In genomic region chr16:1958143-1958491, GRCh38 we compare ENCODE assay signal across 13 cellular contexts. TPM values are rescaled to one million over a fixed set of nuclear protein-coding genes. Genes with fewer than 3 reads are reported as not detected.
"Had no signal": no experiment of that assay in that cellular context is flagged by ENCODE, and none has a peak within 500 bp of the region (broad histone marks: within the 10 kb centered on the region; RNA-seq: fewer than 3 reads in every experiment).

No MANE protein-coding gene starts in this region.

RNA-seq across cellular contexts. Expression of gene RPL3L, which starts 3.6 kb away (rescaled TPM):
- total RNA-seq: activated CD4-positive, alpha-beta memory T cell treated with anti-CD3 and anti-CD28 coated beads, Interleukin-2, amount 10 ng/mL, durations not matched to agents 7 days and 5 days; activated CD4-positive, alpha-beta T cell treated with anti-CD3 and anti-CD28 coated beads for 36 hours; activated CD4-positive, alpha-beta T cell treated with anti-CD3 and anti-CD28 coated beads, Interleukin-2, amount 10 ng/mL, durations not matched to agents 7 days and 5 days; activated naive CD8-positive, alpha-beta T cell treated with anti-CD3 and anti-CD28 coated beads, Interleukin-2, amount 10 ng/mL, durations not matched to agents 7 days and 5 days; ascending aorta; cardiac muscle cell; T-cell; T-helper 1 cell treated with Interleukin-12 subunit alpha and Interleukin-12 subunit beta and Interleukin-4 antibody, amounts not matched to agents 30 ng/mL and 1 ng/mL, for 36 hours; T-helper 17 cell; T-helper 2 cell treated with Interferon-gamma antibody and Interleukin-4, amounts not matched to agents 100 ng/mL and 5 ng/mL, for 36 hours had no signal

RNA-seq across cellular contexts. Expression of gene RNF151, which starts 8.5 kb away (rescaled TPM):
- total RNA-seq: activated CD4-positive, alpha-beta memory T cell treated with anti-CD3 and anti-CD28 coated beads, Interleukin-2, amount 10 ng/mL, durations not matched to agents 7 days and 5 days; activated CD4-positive, alpha-beta T cell treated with anti-CD3 and anti-CD28 coated beads for 36 hours; activated CD4-positive, alpha-beta T cell treated with anti-CD3 and anti-CD28 coated beads, Interleukin-2, amount 10 ng/mL, durations not matched to agents 7 days and 5 days; activated CD8-positive, alpha-beta memory T cell treated with anti-CD3 and anti-CD28 coated beads, Interleukin-2, amount 10 ng/mL, durations not matched to agents 7 days and 5 days; activated CD8-positive, alpha-beta T cell treated with anti-CD3 and anti-CD28 coated beads, Interleukin-2, amount 10 ng/mL, durations not matched to agents 7 days and 5 days; activated naive CD8-positive, alpha-beta T cell treated with anti-CD3 and anti-CD28 coated beads, Interleukin-2, amount 10 ng/mL, durations not matched to agents 7 days and 5 days; ascending aorta; bronchial epithelial cell; T-helper 17 cell had no signal
